18 cellular contexts compared by ENCODE assay signal in the genomic region with DNA sequence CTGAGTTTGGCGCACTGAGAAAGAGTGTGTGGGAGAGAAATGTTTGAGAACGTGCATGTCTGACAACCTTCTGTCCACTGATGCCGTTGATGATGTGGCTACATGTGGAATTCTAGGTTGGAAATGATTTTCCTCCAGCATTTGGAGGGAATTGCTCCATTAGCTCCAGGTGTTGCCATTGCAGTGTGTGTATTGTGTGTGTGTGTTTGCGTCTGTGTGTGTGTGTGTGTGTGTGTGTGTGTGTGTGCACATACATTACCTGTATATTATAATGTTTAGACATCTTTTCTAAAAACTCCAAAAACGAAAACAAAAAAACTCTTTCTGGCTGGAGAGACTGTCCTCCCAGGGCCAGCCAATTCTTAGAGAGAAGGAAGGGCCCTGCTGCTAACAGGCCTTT. TPM values are rescaled to one million over a fixed set of nuclear protein-coding genes. Genes with fewer than 3 reads are reported as not detected.
DNase-seq lines count a peak whose midpoint lies in the region; ATAC-seq and TF ChIP-seq lines count a peak whose summit lies in the region.
"Had no signal": no experiment of that assay in that cellular context is flagged by ENCODE, and none has a peak within 500 bp of the region (broad histone marks: within the 10 kb centered on the region; RNA-seq: fewer than 3 reads in every experiment).

No MANE protein-coding gene starts in this region.

- no peaks in the 10 kb centered on the region for H3K36me3 ChIP-seq in CD4-positive, alpha-beta memory T cell (ENCODE audit: insufficient read depth, low read length)
- no peaks in the 10 kb centered on the region for H3K36me3 ChIP-seq in HEK293 (ENCODE audit: control insufficient read depth in 2 of 2, insufficient read depth in 1 of 2, low read length in 2 of 2)

- no peak for TF ChIP-seq CTCF in HEK293 (tag by site-specific recombination; IDR thresholded peaks at IDR 0.05)
- no peak for TF ChIP-seq CTCF in brain (conservative IDR thresholded peaks at IDR 0.05)

- H3K27ac Mint-ChIP-seq in CD4-positive, alpha-beta memory T cell = peak overlapping the region in 5 of 7 donors; percentile 1 to 82 (median 48)
- peak overlapping the region in 3 of 5 experiments; percentile 86 to 95 (median 95) for H3K27ac Mint-ChIP-seq in brain
- H3K27ac Mint-ChIP-seq in stimulated activated effector memory CD8-positive, alpha-beta T cell treated with anti-CD3 and anti-CD28 coated beads, Interleukin-12 subunit alpha, Interleukin-12 subunit beta, amount 100 ng/mL, for 72 hours = peak overlapping the region; percentile 73
- H3K27ac Mint-ChIP-seq: CD4-positive, alpha-beta T cell; H9 had no signal

- peaks cover 3 to 9% (median 6%) of the 10 kb centered on the region in 4 donors for H3K4me1 Mint-ChIP-seq in CD4-positive, alpha-beta memory T cell
- H3K4me1 Mint-ChIP-seq in brain = peaks cover 20% of the 10 kb centered on the region
- no peaks in the 10 kb centered on the region for H3K4me1 Mint-ChIP-seq in stimulated activated effector memory CD8-positive, alpha-beta T cell treated with anti-CD3 and anti-CD28 coated beads, Interleukin-12 subunit alpha, Interleukin-12 subunit beta, amount 100 ng/mL, for 72 hours

- intact Hi-C loops in CD4-positive, alpha-beta memory T cell (cut with micrococcal nuclease) = no loop called here

- no peaks in the 10 kb centered on the region for H3K4me1 ChIP-seq in CD4-positive, alpha-beta memory T cell (ENCODE audit: insufficient read depth, low read length)
- H3K4me1 ChIP-seq in HEK293 (ENCODE audit: control insufficient read depth, insufficient read depth, low read length) = no peaks in the 10 kb centered on the region

- H3K9me3 ChIP-seq in CD4-positive, alpha-beta memory T cell (ENCODE audit: control insufficient read depth in 1 of 2, low read length in 2 of 2) = no peaks in the 10 kb centered on the region
- no peaks in the 10 kb centered on the region; the same call in 1 of the 2 replicates for H3K9me3 ChIP-seq in HEK293 (ENCODE audit: control insufficient read depth, insufficient read depth, low read depth, low read length)

- CTCF ChIA-PET in CD4-positive, alpha-beta memory T cell (lab: Charles Lee; ENCODE audit: partially characterized antibody) = no interaction called here
- CTCF ChIA-PET in HEK293 (lab: Yijun Ruan, JAX) = interaction anchor here (1.0 kb wide), 1 partner anchor 13 kb away, joined by 3 read pairs; no protein-coding TSS in a partner anchor

- H3K27me3 ChIP-seq in CD4-positive, alpha-beta memory T cell (ENCODE audit: insufficient read depth, low read length) = no peaks in the 10 kb centered on the region

- no peaks in the 10 kb centered on the region for H3K27me3 Mint-ChIP-seq in CD4-positive, alpha-beta memory T cell
- no peaks in the 10 kb centered on the region for H3K27me3 Mint-ChIP-seq in brain
- H3K27me3 Mint-ChIP-seq: CD4-positive, alpha-beta T cell had no signal

- POLR2A ChIA-PET in CD4-positive, alpha-beta memory T cell (lab: Charles Lee; ENCODE audit: partially characterized antibody) = interaction anchor here (1.3 kb wide), 1 partner anchor 10 kb away, joined by 3 read pairs; no protein-coding TSS in a partner anchor
- POLR2A ChIA-PET in HEK293 (lab: Yijun Ruan, JAX) = no interaction called here

- peaks cover 0 to 6% of the 10 kb centered on the region in 2 donors for H3K36me3 Mint-ChIP-seq in CD4-positive, alpha-beta memory T cell
- H3K36me3 Mint-ChIP-seq in brain = no peaks in the 10 kb centered on the region
- H3K36me3 Mint-ChIP-seq in stimulated activated effector memory CD8-positive, alpha-beta T cell treated with anti-CD3 and anti-CD28 coated beads, Interleukin-12 subunit alpha, Interleukin-12 subunit beta, amount 100 ng/mL, for 72 hours = no peaks in the 10 kb centered on the region

- no peak for DNase-seq in CD4-positive, alpha-beta memory T cell
- no peak for DNase-seq in stimulated activated effector memory CD8-positive, alpha-beta T cell treated with anti-CD3 and anti-CD28 coated beads, Interleukin-12 subunit alpha, Interleukin-12 subunit beta, amount 100 ng/mL, for 72 hours (ENCODE audit: low spot score in 2 of 2)
- no peak for DNase-seq in retina
- no peak for DNase-seq in dermis blood vessel endothelial cell
- DNase-seq: ACHN; AML-193; CD4-positive, alpha-beta T cell; DMS153; DMS79 treated with DMSO at 0.1 percent for 48 hours; GF-D8; H9 had no signal

- ATAC-seq in stimulated activated effector memory CD8-positive, alpha-beta T cell treated with anti-CD3 and anti-CD28 coated beads, Interleukin-12 subunit alpha, Interleukin-12 subunit beta, amount 100 ng/mL, for 72 hours = no peak
- no peak for ATAC-seq in HG03432 (IDR thresholded peaks at IDR 0.05; ENCODE audit: unreplicated experiment)

- no peak overlapping the region for H3K4me3 Mint-ChIP-seq in CD4-positive, alpha-beta memory T cell
- no peak overlapping the region for H3K4me3 Mint-ChIP-seq in brain
- H3K4me3 Mint-ChIP-seq in stimulated activated effector memory CD8-positive, alpha-beta T cell treated with anti-CD3 and anti-CD28 coated beads, Interleukin-12 subunit alpha, Interleukin-12 subunit beta, amount 100 ng/mL, for 72 hours = no peak overlapping the region
- H3K4me3 Mint-ChIP-seq: CD4-positive, alpha-beta T cell; H9 had no signal

- no peak overlapping the region for H3K27ac ChIP-seq in CD4-positive, alpha-beta memory T cell (ENCODE audit: low read depth, low read length)
- no peak overlapping the region for H3K27ac ChIP-seq in HEK293 (ENCODE audit: extremely low read depth, low read depth, low read length)
- H3K27ac ChIP-seq: C4-2B had no signal

- peaks cover 0 to 10% (median 2%) of the 10 kb centered on the region in 8 donors for H3K9me3 Mint-ChIP-seq in CD4-positive, alpha-beta memory T cell
- H3K9me3 Mint-ChIP-seq in brain = peaks cover 0 to 32% (median 20%) of the 10 kb centered on the region in 5 experiments
- no peaks in the 10 kb centered on the region for H3K9me3 Mint-ChIP-seq in stimulated activated effector memory CD8-positive, alpha-beta T cell treated with anti-CD3 and anti-CD28 coated beads, Interleukin-12 subunit alpha, Interleukin-12 subunit beta, amount 100 ng/mL, for 72 hours
- H3K9me3 Mint-ChIP-seq: CD4-positive, alpha-beta T cell had no signal

- H3K4me3 ChIP-seq in CD4-positive, alpha-beta memory T cell (ENCODE audit: low read length in 2 of 2) = no peak overlapping the region
- no peak overlapping the region for H3K4me3 ChIP-seq in HEK293 (ENCODE audit: low read depth, low read length)

TF ChIP-seq in HEK293, 187 proteins besides CTCF, POLR2A, EP300 and RAD21:
- TF ChIP-seq, protein P1, sequence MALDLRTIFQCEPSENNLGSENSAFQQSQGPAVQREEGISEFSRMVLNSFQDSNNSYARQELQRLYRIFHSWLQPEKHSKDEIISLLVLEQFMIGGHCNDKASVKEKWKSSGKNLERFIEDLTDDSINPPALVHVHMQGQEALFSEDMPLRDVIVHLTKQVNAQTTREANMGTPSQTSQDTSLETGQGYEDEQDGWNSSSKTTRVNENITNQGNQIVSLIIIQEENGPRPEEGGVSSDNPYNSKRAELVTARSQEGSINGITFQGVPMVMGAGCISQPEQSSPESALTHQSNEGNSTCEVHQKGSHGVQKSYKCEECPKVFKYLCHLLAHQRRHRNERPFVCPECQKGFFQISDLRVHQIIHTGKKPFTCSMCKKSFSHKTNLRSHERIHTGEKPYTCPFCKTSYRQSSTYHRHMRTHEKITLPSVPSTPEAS (tag by site-specific recombination; IDR thresholded peaks at IDR 0.05) = peak; percentile 92
- TF ChIP-seq ZNF626 (tag by site-specific recombination; IDR thresholded peaks at IDR 0.05) (no peak), SCRT1 (tag by site-specific recombination; IDR thresholded peaks at IDR 0.05; ENCODE audit: borderline replicate concordance) (no peak)

RNA-seq across cellular contexts. Expression of a gene that starts 18.2 kb away (rescaled TPM):
- total RNA-seq in CD4-positive, alpha-beta memory T cell = 100 to 1,000 TPM; 103 to 108 TPM
- 10 to 100 TPM in 1 of 2 donors, 1 to 10 TPM in 1; 9.5 to 26.5 TPM for polyA plus RNA-seq in CD4-positive, alpha-beta memory T cell
- polyA plus RNA-seq in brain (ENCODE audit: insufficient read depth, low read depth, low replicate concordance) = 40.8 TPM
- 22.5 and 34.9 TPM in 2 replicates for total RNA-seq in dermis blood vessel endothelial cell

RNA-seq across cellular contexts. Expression of a gene that starts 28.3 kb away (rescaled TPM):
- total RNA-seq in CD4-positive, alpha-beta memory T cell = not detected
- polyA plus RNA-seq in CD4-positive, alpha-beta memory T cell = not detected
- polyA plus RNA-seq in brain (ENCODE audit: insufficient read depth, low read depth, low replicate concordance) = not detected
- not detected in 2 replicates for total RNA-seq in dermis blood vessel endothelial cell
- total RNA-seq: CD4-positive, alpha-beta T cell; H1; H9; HT-29 had no signal
- polyA plus RNA-seq: BJ, H1 had no signal
